31 cellular contexts compared by ENCODE assay signal in the genomic region with DNA sequence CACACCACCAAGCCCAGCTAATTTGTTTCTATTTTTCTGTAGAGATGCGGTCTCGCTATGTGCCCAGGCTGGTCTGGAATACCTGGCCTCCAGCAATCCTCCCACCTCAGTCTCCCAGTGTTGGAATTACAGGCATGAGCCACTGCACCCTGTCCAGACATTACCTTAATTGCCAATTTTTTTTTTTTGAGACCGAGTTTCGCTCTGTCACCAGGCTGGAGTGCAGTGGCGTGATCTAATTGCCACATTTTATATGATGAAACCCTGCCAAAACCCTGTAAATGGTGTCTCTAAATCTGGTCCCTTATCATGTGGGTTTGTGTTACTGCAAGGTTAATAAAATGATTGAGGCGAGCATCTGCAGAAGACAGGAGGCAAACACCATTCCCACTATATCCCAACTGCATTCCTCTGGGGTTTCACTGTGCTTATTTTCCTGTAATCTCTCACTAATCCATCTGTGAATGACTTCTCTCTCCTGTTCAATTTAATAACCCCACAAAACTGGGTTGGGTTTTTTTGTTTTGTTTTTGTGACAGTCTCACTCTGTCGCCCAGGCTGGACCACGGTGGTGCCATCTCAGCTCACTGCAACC.
"Had no signal": no experiment of that assay in that cellular context is flagged by ENCODE, and none has a peak within 500 bp of the region (broad histone marks: within the 10 kb centered on the region; RNA-seq: fewer than 3 reads in every experiment).

No MANE protein-coding gene starts in this region.

- H3K27me3 ChIP-seq: neural progenitor cell, ovary, right lobe of liver, sigmoid colon, spleen, suprapubic skin, testis, tibial artery, transverse colon, upper lobe of left lung, vagina had no signal

- H3K4me1 Mint-ChIP-seq: neural progenitor cell; stimulated activated memory B cell treated with anti-CD40 and anti-IgM and Interleukin-4, amounts not matched to agents 10 μg/mL and 1 μg/mL and 100 μg/mL, for 72 hours had no signal

- H3K4me1 ChIP-seq: neural progenitor cell, psoas muscle, sigmoid colon, suprapubic skin, tibial artery, transverse colon, upper lobe of left lung had no signal

- H3K4me3 Mint-ChIP-seq: naive thymus-derived CD4-positive, alpha-beta T cell; nephron; neural progenitor cell; stimulated activated memory B cell treated with anti-CD40 and anti-IgM and Interleukin-4, amounts not matched to agents 10 μg/mL and 1 μg/mL and 100 μg/mL, for 72 hours; stimulated activated naive CD8-positive, alpha-beta T cell treated with anti-CD3 and anti-CD28 coated beads, Interleukin-15, amount 100 ng/mL, for 72 hours had no signal

- H3K36me3 ChIP-seq: ovary had no signal

- H3K27ac Mint-ChIP-seq: naive thymus-derived CD4-positive, alpha-beta T cell; nephron; neural progenitor cell; progenitor cell of endocrine pancreas; stimulated activated memory B cell treated with anti-CD40 and anti-IgM and Interleukin-4, amounts not matched to agents 10 μg/mL and 1 μg/mL and 100 μg/mL, for 72 hours had no signal

- H3K9me3 ChIP-seq: ovary, psoas muscle, right lobe of liver, sigmoid colon, suprapubic skin, testis, tibial artery, upper lobe of left lung, vagina had no signal

- ATAC-seq: naive thymus-derived CD4-positive, alpha-beta T cell; psoas muscle; right cardiac atrium; right lobe of liver; stimulated activated memory B cell treated with anti-CD40 and anti-IgM and Interleukin-4, amounts not matched to agents 10 μg/mL and 1 μg/mL and 100 μg/mL, for 72 hours; stimulated activated naive CD8-positive, alpha-beta T cell treated with anti-CD3 and anti-CD28 coated beads, Interleukin-15, amount 100 ng/mL, for 72 hours; stimulated activated naive CD8-positive, alpha-beta T cell treated with anti-CD3 and anti-CD28 coated beads, Interleukin-15, Interleukin-2, amounts not matched to agents 100 U/mL and 50 U/mL, for 24 hours had no signal

- H3K27me3 Mint-ChIP-seq: naive thymus-derived CD4-positive, alpha-beta T cell; progenitor cell of endocrine pancreas; stimulated activated memory B cell treated with anti-CD40 and anti-IgM and Interleukin-4, amounts not matched to agents 10 μg/mL and 1 μg/mL and 100 μg/mL, for 72 hours; stimulated activated naive CD8-positive, alpha-beta T cell treated with anti-CD3 and anti-CD28 coated beads, Interleukin-15, amount 100 ng/mL, for 72 hours had no signal

- H3K9me3 Mint-ChIP-seq: stimulated activated naive CD8-positive, alpha-beta T cell treated with anti-CD3 and anti-CD28 coated beads, Interleukin-15, amount 100 ng/mL, for 72 hours had no signal

- H3K79me2 ChIP-seq: parathyroid adenoma had no signal

- H3K27ac ChIP-seq: neural progenitor cell, ovary, parathyroid adenoma, psoas muscle, right lobe of liver, sigmoid colon, skin epidermis, spleen, suprapubic skin, testis, tibial artery, transverse colon, upper lobe of left lung, vagina had no signal

- H3K4me2 ChIP-seq: neural progenitor cell, smooth muscle cell had no signal

- DNase-seq: naive thymus-derived CD4-positive, alpha-beta T cell; occipital lobe; ovary; posterior cingulate gyrus; psoas muscle; right cardiac atrium; right lobe of liver; sigmoid colon; spleen; stimulated activated CD4-positive, alpha-beta T cell treated with anti-CD3 and anti-CD28 coated beads, Interleukin-12 subunit alpha, Interleukin-12 subunit beta, amount 100 ng/mL, for 4 hours; stimulated activated CD4-positive, alpha-beta T cell treated with anti-CD3 and anti-CD28 coated beads, Interleukin-1b, Interleukin-23, amount 100 ng/mL, for 48 hours; stimulated activated CD4-positive, alpha-beta T cell treated with anti-CD3 and anti-CD28 coated beads, Interleukin-4, amount 100 ng/mL, for 1 hour; stimulated activated CD4-positive, alpha-beta T cell treated with anti-CD3 and anti-CD28 coated beads, Interleukin-4, amount 100 ng/mL, for 4 hours; stimulated activated CD8-positive, alpha-beta memory T cell treated with anti-CD3 and anti-CD28 coated beads, Interleukin-4, amount 100 ng/mL, for 48 hours; stimulated activated naive CD4-positive, alpha-beta T cell; stimulated activated naive CD8-positive, alpha-beta T cell treated with anti-CD3 and anti-CD28 coated beads, Interleukin-15, amount 100 ng/mL, for 72 hours; stimulated activated naive CD8-positive, alpha-beta T cell treated with anti-CD3 and anti-CD28 coated beads, Interleukin-15, Interleukin-2, amounts not matched to agents 100 U/mL and 50 U/mL, for 24 hours; substantia nigra; testis; tibial artery; transverse colon; upper lobe of left lung had no signal

- H2AFZ ChIP-seq: neural progenitor cell, parathyroid adenoma had no signal

- H3K4me3 ChIP-seq: neural progenitor cell, ovary, psoas muscle, right lobe of liver, sigmoid colon, skin epidermis, smooth muscle cell, spleen, suprapubic skin, testis, tibial artery, transverse colon, upper lobe of left lung, vagina had no signal

- H3K9ac ChIP-seq: neural progenitor cell, parathyroid adenoma had no signal
